ENCODE assay signal across 1 cellular context in the genomic region with DNA sequence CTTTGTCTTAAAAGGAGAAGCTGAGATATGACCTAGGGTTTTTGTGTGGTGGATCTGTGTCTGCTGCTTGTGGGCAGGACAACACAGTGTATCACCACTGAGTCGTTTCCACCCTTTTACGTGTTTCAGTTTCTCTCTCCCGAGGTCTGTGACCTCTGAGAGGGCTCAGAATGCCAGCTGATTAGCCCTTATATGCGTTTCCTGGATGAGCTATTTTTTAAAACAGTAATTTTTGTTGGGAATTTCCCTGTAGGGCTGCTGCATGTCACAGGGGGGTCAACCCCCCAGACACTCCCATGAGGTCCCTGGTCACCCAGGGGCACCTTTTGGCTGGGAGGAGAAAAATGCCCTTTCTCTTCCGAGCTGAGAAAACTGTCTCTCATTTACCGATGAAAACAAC.
TF ChIP-seq lines count a peak whose summit lies in the region.

No MANE protein-coding gene starts in this region.

TF ChIP-seq in GM23338, 12 proteins besides CTCF, POLR2A, EP300 and RAD21 (continued from another document):
- TF ChIP-seq, protein P1, sequence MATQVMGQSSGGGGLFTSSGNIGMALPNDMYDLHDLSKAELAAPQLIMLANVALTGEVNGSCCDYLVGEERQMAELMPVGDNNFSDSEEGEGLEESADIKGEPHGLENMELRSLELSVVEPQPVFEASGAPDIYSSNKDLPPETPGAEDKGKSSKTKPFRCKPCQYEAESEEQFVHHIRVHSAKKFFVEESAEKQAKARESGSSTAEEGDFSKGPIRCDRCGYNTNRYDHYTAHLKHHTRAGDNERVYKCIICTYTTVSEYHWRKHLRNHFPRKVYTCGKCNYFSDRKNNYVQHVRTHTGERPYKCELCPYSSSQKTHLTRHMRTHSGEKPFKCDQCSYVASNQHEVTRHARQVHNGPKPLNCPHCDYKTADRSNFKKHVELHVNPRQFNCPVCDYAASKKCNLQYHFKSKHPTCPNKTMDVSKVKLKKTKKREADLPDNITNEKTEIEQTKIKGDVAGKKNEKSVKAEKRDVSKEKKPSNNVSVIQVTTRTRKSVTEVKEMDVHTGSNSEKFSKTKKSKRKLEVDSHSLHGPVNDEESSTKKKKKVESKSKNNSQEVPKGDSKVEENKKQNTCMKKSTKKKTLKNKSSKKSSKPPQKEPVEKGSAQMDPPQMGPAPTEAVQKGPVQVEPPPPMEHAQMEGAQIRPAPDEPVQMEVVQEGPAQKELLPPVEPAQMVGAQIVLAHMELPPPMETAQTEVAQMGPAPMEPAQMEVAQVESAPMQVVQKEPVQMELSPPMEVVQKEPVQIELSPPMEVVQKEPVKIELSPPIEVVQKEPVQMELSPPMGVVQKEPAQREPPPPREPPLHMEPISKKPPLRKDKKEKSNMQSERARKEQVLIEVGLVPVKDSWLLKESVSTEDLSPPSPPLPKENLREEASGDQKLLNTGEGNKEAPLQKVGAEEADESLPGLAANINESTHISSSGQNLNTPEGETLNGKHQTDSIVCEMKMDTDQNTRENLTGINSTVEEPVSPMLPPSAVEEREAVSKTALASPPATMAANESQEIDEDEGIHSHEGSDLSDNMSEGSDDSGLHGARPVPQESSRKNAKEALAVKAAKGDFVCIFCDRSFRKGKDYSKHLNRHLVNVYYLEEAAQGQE (IDR thresholded peaks at IDR 0.05; ENCODE audit: unreplicated experiment), result no peak
- no peak for TF ChIP-seq ZNF114 (CRISPR knock-in tag; IDR thresholded peaks at IDR 0.05)
- TF ChIP-seq POLR2AphosphoS5 (IDR thresholded peaks at IDR 0.05; ENCODE audit: low read depth), result no peak
- no peak for TF ChIP-seq NANOG (IDR thresholded peaks at IDR 0.05; ENCODE audit: borderline replicate concordance)
- no peak for TF ChIP-seq EZH2phosphoT487 (IDR thresholded peaks at IDR 0.05; ENCODE audit: unreplicated experiment)
- TF ChIP-seq, protein P2, sequence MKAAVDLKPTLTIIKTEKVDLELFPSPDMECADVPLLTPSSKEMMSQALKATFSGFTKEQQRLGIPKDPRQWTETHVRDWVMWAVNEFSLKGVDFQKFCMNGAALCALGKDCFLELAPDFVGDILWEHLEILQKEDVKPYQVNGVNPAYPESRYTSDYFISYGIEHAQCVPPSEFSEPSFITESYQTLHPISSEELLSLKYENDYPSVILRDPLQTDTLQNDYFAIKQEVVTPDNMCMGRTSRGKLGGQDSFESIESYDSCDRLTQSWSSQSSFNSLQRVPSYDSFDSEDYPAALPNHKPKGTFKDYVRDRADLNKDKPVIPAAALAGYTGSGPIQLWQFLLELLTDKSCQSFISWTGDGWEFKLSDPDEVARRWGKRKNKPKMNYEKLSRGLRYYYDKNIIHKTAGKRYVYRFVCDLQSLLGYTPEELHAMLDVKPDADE (IDR thresholded peaks at IDR 0.05), result no peak
